16 cellular contexts compared by ENCODE assay signal in the genomic region with DNA sequence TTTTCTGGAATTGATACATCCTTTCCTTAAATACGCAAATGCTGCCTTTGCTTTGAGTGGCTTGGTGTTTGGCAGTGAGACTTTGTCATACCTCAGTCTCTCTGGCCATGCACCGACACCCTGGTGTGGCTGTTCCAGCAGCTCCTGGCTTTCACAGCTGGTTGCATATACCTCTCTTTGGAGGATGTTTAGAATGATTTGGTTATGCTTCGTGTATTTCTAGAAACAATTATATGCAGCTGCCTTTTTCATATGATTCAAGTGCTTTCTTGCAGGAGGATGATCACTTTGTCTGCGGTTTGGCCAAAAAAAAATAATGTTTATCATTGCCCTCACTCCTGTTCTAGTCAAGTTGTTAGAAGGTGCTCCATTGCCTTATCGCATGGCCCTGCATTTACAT.
"Had no signal": no experiment of that assay in that cellular context is flagged by ENCODE, and none has a peak within 500 bp of the region (broad histone marks: within the 10 kb centered on the region; RNA-seq: fewer than 3 reads in every experiment).

No MANE protein-coding gene starts in this region.

- H3K27me3 Mint-ChIP-seq: activated CD8-positive, alpha-beta memory T cell treated with anti-CD3 and anti-CD28 coated beads, Interleukin-2, amount 10 ng/mL, durations not matched to agents 7 days and 5 days; activated naive CD8-positive, alpha-beta T cell treated with anti-CD3 and anti-CD28 coated beads, Interleukin-2, amount 10 ng/mL, durations not matched to agents 7 days and 5 days; activated T-cell treated with anti-CD3 and anti-CD28 coated beads, Interleukin-2, amount 50 U/mL, for 24 hours had no signal

- H3K9me3 ChIP-seq: sigmoid colon, stomach, vagina had no signal

- ATAC-seq: activated CD4-positive, CD25-positive, alpha-beta regulatory T cell treated with anti-CD3 and anti-CD28 coated beads, Interleukin-2, amount 50 U/mL, for 24 hours; activated CD8-positive, alpha-beta memory T cell treated with anti-CD3 and anti-CD28 coated beads, Interleukin-2, amount 10 ng/mL, durations not matched to agents 7 days and 5 days; foreskin keratinocyte; left cardiac atrium had no signal

- DNase-seq: activated CD8-positive, alpha-beta memory T cell treated with anti-CD3 and anti-CD28 coated beads, Interleukin-2, amount 10 ng/mL, durations not matched to agents 7 days and 5 days; activated gamma-delta T cell; activated naive CD8-positive, alpha-beta T cell treated with anti-CD3 and anti-CD28 coated beads, Interleukin-2, amount 10 ng/mL, durations not matched to agents 7 days and 5 days; activated T-cell treated with anti-CD3 and anti-CD28 coated beads, Interleukin-2, amount 50 U/mL, for 24 hours; aorta; foreskin keratinocyte; head of caudate nucleus; left cardiac atrium; mammary epithelial cell; nephron progenitor cell; sigmoid colon; stimulated activated CD4-positive, alpha-beta T cell treated with anti-CD3 and anti-CD28 coated beads, Interleukin-12 subunit alpha, Interleukin-12 subunit beta, amount 100 ng/mL, for 4 hours; stomach had no signal

- H3K4me3 Mint-ChIP-seq: activated CD8-positive, alpha-beta memory T cell treated with anti-CD3 and anti-CD28 coated beads, Interleukin-2, amount 10 ng/mL, durations not matched to agents 7 days and 5 days; activated naive CD8-positive, alpha-beta T cell treated with anti-CD3 and anti-CD28 coated beads, Interleukin-2, amount 10 ng/mL, durations not matched to agents 7 days and 5 days; activated T-cell treated with anti-CD3 and anti-CD28 coated beads, Interleukin-2, amount 50 U/mL, for 24 hours; nephron progenitor cell; T-helper 2 cell treated with Interferon-gamma antibody and Interleukin-4, amounts not matched to agents 5 μg/mL and 100 μg/mL, for 36 hours had no signal

- H3K4me3 ChIP-seq: sigmoid colon, stomach, vagina had no signal

- H3K4me1 Mint-ChIP-seq: activated CD8-positive, alpha-beta memory T cell treated with anti-CD3 and anti-CD28 coated beads, Interleukin-2, amount 10 ng/mL, durations not matched to agents 7 days and 5 days; activated naive CD8-positive, alpha-beta T cell treated with anti-CD3 and anti-CD28 coated beads, Interleukin-2, amount 10 ng/mL, durations not matched to agents 7 days and 5 days had no signal

- H3K4me1 ChIP-seq: foreskin keratinocyte had no signal

- H3K27ac ChIP-seq: foreskin keratinocyte, sigmoid colon, stomach, vagina had no signal

- H3K27ac Mint-ChIP-seq: activated CD8-positive, alpha-beta memory T cell treated with anti-CD3 and anti-CD28 coated beads, Interleukin-2, amount 10 ng/mL, durations not matched to agents 7 days and 5 days; activated T-cell treated with anti-CD3 and anti-CD28 coated beads, Interleukin-2, amount 50 U/mL, for 24 hours; T-helper 2 cell treated with Interferon-gamma antibody and Interleukin-4, amounts not matched to agents 5 μg/mL and 100 μg/mL, for 36 hours had no signal

- H3K9me3 Mint-ChIP-seq: activated naive CD8-positive, alpha-beta T cell treated with anti-CD3 and anti-CD28 coated beads, Interleukin-2, amount 10 ng/mL, durations not matched to agents 7 days and 5 days; activated T-cell treated with anti-CD3 and anti-CD28 coated beads, Interleukin-2, amount 50 U/mL, for 24 hours; nephron progenitor cell; T-helper 2 cell treated with Interferon-gamma antibody and Interleukin-4, amounts not matched to agents 5 μg/mL and 100 μg/mL, for 36 hours had no signal

- H3K27me3 ChIP-seq: foreskin keratinocyte, sigmoid colon, stomach, vagina had no signal
